17 cellular contexts compared by ENCODE assay signal in the genomic region with DNA sequence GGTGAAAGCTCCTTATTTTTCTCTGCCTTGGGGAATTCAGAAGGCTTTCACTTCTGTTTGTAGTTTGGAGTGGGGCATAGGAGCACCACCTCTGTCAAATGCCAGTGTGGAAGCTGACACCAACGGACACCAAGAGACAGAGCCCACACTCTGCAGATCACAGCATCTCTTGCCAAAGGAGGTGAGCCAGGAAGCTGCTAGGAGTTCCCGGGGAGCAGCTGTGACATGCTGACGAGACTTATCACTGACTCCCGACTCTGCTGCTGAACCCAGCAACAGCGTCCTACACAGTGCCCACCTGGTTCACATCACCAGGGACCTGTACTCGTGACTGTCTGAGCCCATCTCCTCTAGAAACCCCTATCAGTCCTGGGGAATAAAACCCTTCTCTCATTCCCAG. TPM values are rescaled to one million over a fixed set of nuclear protein-coding genes. Genes with fewer than 3 reads are reported as not detected.
A peak's percentile ranks its signal among the peaks of the same experiment; 100 is the strongest.
DNase-seq lines count a peak whose midpoint lies in the region; ATAC-seq and TF ChIP-seq lines count a peak whose summit lies in the region.
"Had no signal": no experiment of that assay in that cellular context is flagged by ENCODE, and none has a peak within 500 bp of the region (broad histone marks: within the 10 kb centered on the region; RNA-seq: fewer than 3 reads in every experiment).

No MANE protein-coding gene starts in this region.

- no peaks in the 10 kb centered on the region for H3K79me2 ChIP-seq in mammary epithelial cell (ENCODE audit: insufficient read depth, low read length)

- H3K4me3 Mint-ChIP-seq in endodermal cell, result no peak overlapping the region
- H3K4me3 Mint-ChIP-seq in CD14-positive monocyte, result no peak overlapping the region

- TF ChIP-seq CTCF in endodermal cell (conservative IDR thresholded peaks at IDR 0.05) (no peak), omental fat pad (IDR thresholded peaks at IDR 0.05) (no peak), CD14-positive monocyte (IDR thresholded peaks at IDR 0.05) (no peak), mammary epithelial cell (conservative IDR thresholded peaks at IDR 0.05 in 1 of 2, IDR thresholded peaks at IDR 0.05 in 1 of 2; ENCODE audit: extremely low read depth in 1 of 2, insufficient read depth in 1 of 2, low read depth in 1 of 2, low read length in 2 of 2) (no peak)

- in situ Hi-C loops in mammary epithelial cell (cut with MboI; ENCODE audit: low sequenced_read_pairs in 2 of 2), result no loop called here

- peak; percentile 28 for ATAC-seq in omental fat pad (ENCODE audit: low FRiP score)

- H3K27ac ChIP-seq in endodermal cell (ENCODE audit: low read depth, low read length) (no peak overlapping the region), mammary epithelial cell (ENCODE audit: insufficient read depth, low read depth, low read length) (no peak overlapping the region)
- H3K27ac ChIP-seq: HL-60, Peyer's patch had no signal

- H3K36me3 Mint-ChIP-seq in endodermal cell (ENCODE audit: low read depth) (no peaks in the 10 kb centered on the region), CD14-positive monocyte (no peaks in the 10 kb centered on the region)

- H3K27me3 Mint-ChIP-seq in endodermal cell (ENCODE audit: insufficient read depth) (peaks cover 5% of the 10 kb centered on the region), CD14-positive monocyte (ENCODE audit: low read depth in 3 of 3) (peaks cover 1 to 5% (median 4%) of the 10 kb centered on the region in 3 donors)

- peaks cover 13% of the 10 kb centered on the region for H3K9me3 Mint-ChIP-seq in endodermal cell
- peaks cover 0 to 15% (median 12%) of the 10 kb centered on the region in 7 donors for H3K9me3 Mint-ChIP-seq in CD14-positive monocyte

- H3K4me1 ChIP-seq in endodermal cell (ENCODE audit: control insufficient read depth, insufficient read depth, low read length) (peaks cover 5% of the 10 kb centered on the region), mammary epithelial cell (ENCODE audit: insufficient read depth, low read length) (no peaks in the 10 kb centered on the region)
- H3K4me1 ChIP-seq: Peyer's patch had no signal

- H4K20me1 ChIP-seq in mammary epithelial cell (ENCODE audit: insufficient read depth, low read length), result no peaks in the 10 kb centered on the region

- H2AFZ ChIP-seq in mammary epithelial cell (ENCODE audit: low read depth, low read length), result no peak overlapping the region

- H3K36me3 ChIP-seq in endodermal cell (ENCODE audit: control insufficient read depth, insufficient read depth, low read length), result no peaks in the 10 kb centered on the region
- H3K36me3 ChIP-seq in mammary epithelial cell (ENCODE audit: insufficient read depth, low read length), result no peaks in the 10 kb centered on the region
- H3K36me3 ChIP-seq: Peyer's patch had no signal

- no TSS peak for BruUV-seq in mammary epithelial cell (replicated peaks; lab: Mats Ljungman, UMichigan)

- peak; percentile 49 for DNase-seq in activated effector memory CD4-positive, alpha-beta T cell treated with anti-CD3 and anti-CD28 coated beads, Interleukin-2, amount 50 U/mL, for 16 hours
- DNase-seq in activated effector memory CD4-positive, alpha-beta T cell treated with Interleukin-2 at 50 U/mL for 16 hours, result no peak
- DNase-seq in endodermal cell, result peak; percentile 40
- no peak for DNase-seq in omental fat pad (ENCODE audit: low spot score)
- no peak for DNase-seq in CD14-positive monocyte (ENCODE audit: low spot score)
- DNase-seq in mammary epithelial cell, result no peak
- no peak for DNase-seq in middle frontal gyrus (ENCODE audit: extremely low spot score, low spot score)
- DNase-seq: DMS79 treated with DMSO at 0.1 percent for 48 hours, NCI-H1436, NCI-H2081, NCI-H226, NCI-H526, SHP77 had no signal

- 89 to 93% methylated on average over 5 to 6 of the region's 6 CpGs for WGBS in endodermal cell (ENCODE audit: insufficient coverage in 1 of 2, insufficient read length in 1 of 2), 2 experiments
- 18% methylated on average over 5 of the region's 6 CpGs for WGBS in mammary epithelial cell (ENCODE audit: low coverage, missing lambda C conversion rate)

- no peak overlapping the region for H3K4me3 ChIP-seq in endodermal cell (ENCODE audit: low read length)
- no peak overlapping the region for H3K4me3 ChIP-seq in mammary epithelial cell (replicated peaks in 1 of 3; ENCODE audit: insufficient read depth in 1 of 3, low read depth in 2 of 3, low read length in 3 of 3)
- H3K4me3 ChIP-seq: Peyer's patch had no signal

- intact Hi-C loops in CD14-positive monocyte (cut with micrococcal nuclease) (no loop called here), mammary epithelial cell (cut with micrococcal nuclease) (no loop called here)

- H3K27ac Mint-ChIP-seq in endodermal cell, result no peak overlapping the region
- H3K27ac Mint-ChIP-seq in CD14-positive monocyte, result no peak overlapping the region

- H3K4me2 ChIP-seq in mammary epithelial cell (ENCODE audit: insufficient read depth, low read depth, low read length), result no peak overlapping the region

- H3K9ac ChIP-seq in endodermal cell (ENCODE audit: extremely low read depth, low read length, poor library complexity, severe bottlenecking), result no peak overlapping the region
- H3K9ac ChIP-seq in mammary epithelial cell (ENCODE audit: insufficient read depth, low read length), result no peak overlapping the region

- peaks cover 13% of the 10 kb centered on the region for H3K4me1 Mint-ChIP-seq in endodermal cell
- no peaks in the 10 kb centered on the region for H3K4me1 Mint-ChIP-seq in CD14-positive monocyte

- peaks cover 10% of the 10 kb centered on the region for H3K9me3 ChIP-seq in endodermal cell (ENCODE audit: control insufficient read depth, low read length)
- H3K9me3 ChIP-seq in mammary epithelial cell (replicated peaks; ENCODE audit: insufficient read depth, low read length), result peaks cover 14% of the 10 kb centered on the region
- H3K9me3 ChIP-seq: Peyer's patch had no signal

- dilution Hi-C loops in mammary epithelial cell (cut with HindIII; ENCODE audit: low sequenced_read_pairs), result no loop called here

- no peaks in the 10 kb centered on the region for H3K27me3 ChIP-seq in endodermal cell (ENCODE audit: control insufficient read depth, insufficient read depth, low read length, poor library complexity, severe bottlenecking)
- no peaks in the 10 kb centered on the region for H3K27me3 ChIP-seq in mammary epithelial cell (ENCODE audit: insufficient read depth, low read length)
- H3K27me3 ChIP-seq: Peyer's patch had no signal

- CTCF ChIA-PET in mammary epithelial cell (lab: Charles Lee; ENCODE audit: low non-redundant PET), result no interaction called here

RNA-seq across cellular contexts. Expression of a gene that starts 8.1 kb away (rescaled TPM):
- total RNA-seq in endodermal cell (not detected), omental fat pad (not detected), mammary epithelial cell (not detected)
- polyA plus RNA-seq in endodermal cell (2013, experiment 1 of 2), result not detected
- polyA plus RNA-seq in endodermal cell (2013, experiment 2 of 2), result not detected
- polyA plus RNA-seq in CD14-positive monocyte (not detected), mammary epithelial cell (not detected)
- not detected for polyA minus RNA-seq in mammary epithelial cell
- total RNA-seq: A673, H4, Peyer's patch had no signal

Comparison
In these comparisons a context has a peak if more than half of its experiments do, and no peak if none do; other contexts are left out.
1. DNase-seq: peak in activated effector memory CD4-positive, alpha-beta T cell treated with anti-CD3 and anti-CD28 coated beads, Interleukin-2, amount 50 U/mL, for 16 hours (single experiment) and endodermal cell (single experiment); none in activated effector memory CD4-positive, alpha-beta T cell treated with Interleukin-2 at 50 U/mL for 16 hours (single experiment), omental fat pad (single experiment), CD14-positive monocyte (single experiment), mammary epithelial cell (single experiment) and middle frontal gyrus (single experiment).